Comparison of ENCODE assay signal across 1 cellular context in genomic region chr17:78140169-78141051, GRCh38.
A peak's percentile ranks its signal among the peaks of the same experiment; 100 is the strongest.
TF ChIP-seq lines count a peak whose summit lies in the region.

No MANE protein-coding gene starts in this region.

TF ChIP-seq in HepG2, 621 proteins besides CTCF, POLR2A, EP300 and RAD21 (continued from another document and continues in another):
- TF ChIP-seq, protein P1, sequence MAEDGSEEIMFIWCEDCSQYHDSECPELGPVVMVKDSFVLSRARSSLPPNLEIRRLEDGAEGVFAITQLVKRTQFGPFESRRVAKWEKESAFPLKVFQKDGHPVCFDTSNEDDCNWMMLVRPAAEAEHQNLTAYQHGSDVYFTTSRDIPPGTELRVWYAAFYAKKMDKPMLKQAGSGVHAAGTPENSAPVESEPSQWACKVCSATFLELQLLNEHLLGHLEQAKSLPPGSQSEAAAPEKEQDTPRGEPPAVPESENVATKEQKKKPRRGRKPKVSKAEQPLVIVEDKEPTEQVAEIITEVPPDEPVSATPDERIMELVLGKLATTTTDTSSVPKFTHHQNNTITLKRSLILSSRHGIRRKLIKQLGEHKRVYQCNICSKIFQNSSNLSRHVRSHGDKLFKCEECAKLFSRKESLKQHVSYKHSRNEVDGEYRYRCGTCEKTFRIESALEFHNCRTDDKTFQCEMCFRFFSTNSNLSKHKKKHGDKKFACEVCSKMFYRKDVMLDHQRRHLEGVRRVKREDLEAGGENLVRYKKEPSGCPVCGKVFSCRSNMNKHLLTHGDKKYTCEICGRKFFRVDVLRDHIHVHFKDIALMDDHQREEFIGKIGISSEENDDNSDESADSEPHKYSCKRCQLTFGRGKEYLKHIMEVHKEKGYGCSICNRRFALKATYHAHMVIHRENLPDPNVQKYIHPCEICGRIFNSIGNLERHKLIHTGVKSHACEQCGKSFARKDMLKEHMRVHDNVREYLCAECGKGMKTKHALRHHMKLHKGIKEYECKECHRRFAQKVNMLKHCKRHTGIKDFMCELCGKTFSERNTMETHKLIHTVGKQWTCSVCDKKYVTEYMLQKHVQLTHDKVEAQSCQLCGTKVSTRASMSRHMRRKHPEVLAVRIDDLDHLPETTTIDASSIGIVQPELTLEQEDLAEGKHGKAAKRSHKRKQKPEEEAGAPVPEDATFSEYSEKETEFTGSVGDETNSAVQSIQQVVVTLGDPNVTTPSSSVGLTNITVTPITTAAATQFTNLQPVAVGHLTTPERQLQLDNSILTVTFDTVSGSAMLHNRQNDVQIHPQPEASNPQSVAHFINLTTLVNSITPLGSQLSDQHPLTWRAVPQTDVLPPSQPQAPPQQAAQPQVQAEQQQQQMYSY (CRISPR knock-in tag; IDR thresholded peaks at IDR 0.05), result peak; percentile 95
- TF ChIP-seq LCORL (IDR thresholded peaks at IDR 0.05) (no peak), LCORL (CRISPR knock-in tag; IDR thresholded peaks at IDR 0.05) (peak; percentile 21; the same call in 1 of the 2 replicates), CREB1 (IDR thresholded peaks at IDR 0.05) (peak; percentile 59; the same call in 1 of the 2 replicates), CREB1 (CRISPR knock-in tag; IDR thresholded peaks at IDR 0.05) (no peak), CCAR2 (optimal IDR thresholded peaks at IDR 0.05; ENCODE audit: low read depth, low read length) (peak; percentile 46), ZNF264 (CRISPR knock-in tag; IDR thresholded peaks at IDR 0.05) (no peak), ZFP62 (CRISPR knock-in tag; IDR thresholded peaks at IDR 0.05) (no peak), THAP11 (CRISPR knock-in tag; IDR thresholded peaks at IDR 0.05) (0 out of 2 replicates have a peak, but pooled peaks have one; percentile 40), ZSCAN31 (CRISPR knock-in tag; IDR thresholded peaks at IDR 0.05; ENCODE audit: low read depth) (0 out of 2 replicates have a peak, but pooled peaks have one; percentile 28), CREM (IDR thresholded peaks at IDR 0.05) (peak; percentile 20; the same call in 1 of the 2 replicates), CREM (CRISPR knock-in tag; IDR thresholded peaks at IDR 0.05) (no peak), ZFX (CRISPR knock-in tag; IDR thresholded peaks at IDR 0.05; ENCODE audit: low read depth) (peak; percentile 18; the same call in 1 of the 2 replicates), ZBTB38 (CRISPR knock-in tag; IDR thresholded peaks at IDR 0.05) (peak; percentile 91), HNRNPH1 (optimal IDR thresholded peaks at IDR 0.05; ENCODE audit: low read depth, low read length) (no peak), ZNF350 (CRISPR knock-in tag; IDR thresholded peaks at IDR 0.05; ENCODE audit: borderline replicate concordance, low read depth) (peak; percentile 80), ARID2 (CRISPR knock-in tag; IDR thresholded peaks at IDR 0.05; ENCODE audit: borderline replicate concordance) (no peak), KLF6 (CRISPR knock-in tag; IDR thresholded peaks at IDR 0.05) (no peak), ZNF724P (CRISPR knock-in tag; IDR thresholded peaks at IDR 0.05; ENCODE audit: borderline replicate concordance) (peak; percentile 91), MED1 (CRISPR knock-in tag; IDR thresholded peaks at IDR 0.05) (0 out of 2 replicates have a peak, but pooled peaks have one; percentile 35), MAZ (IDR thresholded peaks at IDR 0.05; ENCODE audit: borderline replicate concordance, low read depth, low read length) (0 out of 2 replicates have a peak, but pooled peaks have one; percentile 46), MAZ (CRISPR knock-in tag; IDR thresholded peaks at IDR 0.05; ENCODE audit: low read depth) (no peak), GATAD1 (CRISPR knock-in tag; IDR thresholded peaks at IDR 0.05) (0 out of 2 replicates have a peak, but pooled peaks have one; percentile 6), ZNF563 (CRISPR knock-in tag; IDR thresholded peaks at IDR 0.05) (0 out of 2 replicates have a peak, but pooled peaks have one; percentile 5), ZNF501 (CRISPR knock-in tag; IDR thresholded peaks at IDR 0.05) (peak; percentile 83; the same call in 1 of the 2 replicates), TCF7 (IDR thresholded peaks at IDR 0.05; ENCODE audit: low read depth) (no peak), HES4 (CRISPR knock-in tag; IDR thresholded peaks at IDR 0.05; ENCODE audit: borderline replicate concordance) (0 out of 2 replicates have a peak, but pooled peaks have one; percentile 34), FUBP1 (CRISPR knock-in tag; IDR thresholded peaks at IDR 0.05; ENCODE audit: borderline replicate concordance) (peak; percentile 33; the same call in 1 of the 2 replicates), STAG1 (CRISPR knock-in tag; IDR thresholded peaks at IDR 0.05) (no peak), CERS6 (CRISPR knock-in tag; IDR thresholded peaks at IDR 0.05) (0 out of 2 replicates have a peak, but pooled peaks have one; percentile 49), SP1 (IDR thresholded peaks at IDR 0.05) (peak; percentile 98), SP1 (CRISPR knock-in tag; IDR thresholded peaks at IDR 0.05) (peak; percentile 98), HMGA1 (CRISPR knock-in tag; conservative IDR thresholded peaks at IDR 0.05) (no peak), XRCC5 (optimal IDR thresholded peaks at IDR 0.05; ENCODE audit: low read length) (peak; percentile 78), ZNF605 (CRISPR knock-in tag; IDR thresholded peaks at IDR 0.05) (peak; percentile 58), THAP9 (CRISPR knock-in tag; IDR thresholded peaks at IDR 0.05; ENCODE audit: borderline replicate concordance) (no peak; the same call in 1 of the 2 replicates), RBFOX2 (IDR thresholded peaks at IDR 0.05; ENCODE audit: low read depth, low read length) (peak; percentile 54), ZBTB20 (CRISPR knock-in tag; IDR thresholded peaks at IDR 0.05; ENCODE audit: borderline replicate concordance, low read depth) (peak; percentile 29; the same call in 1 of the 2 replicates), ZNF670 (CRISPR knock-in tag; IDR thresholded peaks at IDR 0.05; ENCODE audit: borderline replicate concordance) (no peak), KLF12 (CRISPR knock-in tag; IDR thresholded peaks at IDR 0.05; ENCODE audit: borderline replicate concordance) (peak; percentile 93; the same call in 1 of the 2 replicates)
- TF ChIP-seq, protein P2, sequence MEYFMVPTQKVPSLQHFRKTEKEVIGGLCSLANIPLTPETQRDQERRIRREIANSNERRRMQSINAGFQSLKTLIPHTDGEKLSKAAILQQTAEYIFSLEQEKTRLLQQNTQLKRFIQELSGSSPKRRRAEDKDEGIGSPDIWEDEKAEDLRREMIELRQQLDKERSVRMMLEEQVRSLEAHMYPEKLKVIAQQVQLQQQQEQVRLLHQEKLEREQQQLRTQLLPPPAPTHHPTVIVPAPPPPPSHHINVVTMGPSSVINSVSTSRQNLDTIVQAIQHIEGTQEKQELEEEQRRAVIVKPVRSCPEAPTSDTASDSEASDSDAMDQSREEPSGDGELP (IDR thresholded peaks at IDR 0.05; ENCODE audit: borderline replicate concordance, low read depth), result 0 out of 2 replicates have a peak, but pooled peaks have one; percentile 4
- TF ChIP-seq, protein P3, sequence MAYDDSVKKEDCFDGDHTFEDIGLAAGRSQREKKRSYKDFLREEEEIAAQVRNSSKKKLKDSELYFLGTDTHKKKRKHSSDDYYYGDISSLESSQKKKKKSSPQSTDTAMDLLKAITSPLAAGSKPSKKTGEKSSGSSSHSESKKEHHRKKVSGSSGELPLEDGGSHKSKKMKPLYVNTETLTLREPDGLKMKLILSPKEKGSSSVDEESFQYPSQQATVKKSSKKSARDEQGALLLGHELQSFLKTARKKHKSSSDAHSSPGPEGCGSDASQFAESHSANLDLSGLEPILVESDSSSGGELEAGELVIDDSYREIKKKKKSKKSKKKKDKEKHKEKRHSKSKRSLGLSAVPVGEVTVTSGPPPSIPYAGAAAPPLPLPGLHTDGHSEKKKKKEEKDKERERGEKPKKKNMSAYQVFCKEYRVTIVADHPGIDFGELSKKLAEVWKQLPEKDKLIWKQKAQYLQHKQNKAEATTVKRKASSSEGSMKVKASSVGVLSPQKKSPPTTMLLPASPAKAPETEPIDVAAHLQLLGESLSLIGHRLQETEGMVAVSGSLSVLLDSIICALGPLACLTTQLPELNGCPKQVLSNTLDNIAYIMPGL (CRISPR knock-in tag; IDR thresholded peaks at IDR 0.05; ENCODE audit: borderline replicate concordance in 1 of 2, low read depth in 1 of 2), result peak in 1 of 2 experiments; percentile 21; a peak in 1 of 4 replicates
- TF ChIP-seq, protein P4, sequence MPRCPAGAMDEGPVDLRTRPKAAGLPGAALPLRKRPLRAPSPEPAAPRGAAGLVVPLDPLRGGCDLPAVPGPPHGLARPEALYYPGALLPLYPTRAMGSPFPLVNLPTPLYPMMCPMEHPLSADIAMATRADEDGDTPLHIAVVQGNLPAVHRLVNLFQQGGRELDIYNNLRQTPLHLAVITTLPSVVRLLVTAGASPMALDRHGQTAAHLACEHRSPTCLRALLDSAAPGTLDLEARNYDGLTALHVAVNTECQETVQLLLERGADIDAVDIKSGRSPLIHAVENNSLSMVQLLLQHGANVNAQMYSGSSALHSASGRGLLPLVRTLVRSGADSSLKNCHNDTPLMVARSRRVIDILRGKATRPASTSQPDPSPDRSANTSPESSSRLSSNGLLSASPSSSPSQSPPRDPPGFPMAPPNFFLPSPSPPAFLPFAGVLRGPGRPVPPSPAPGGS (CRISPR knock-in tag; IDR thresholded peaks at IDR 0.05), result peak; percentile 65; the same call in 1 of the 2 replicates
- TF ChIP-seq, protein P5, sequence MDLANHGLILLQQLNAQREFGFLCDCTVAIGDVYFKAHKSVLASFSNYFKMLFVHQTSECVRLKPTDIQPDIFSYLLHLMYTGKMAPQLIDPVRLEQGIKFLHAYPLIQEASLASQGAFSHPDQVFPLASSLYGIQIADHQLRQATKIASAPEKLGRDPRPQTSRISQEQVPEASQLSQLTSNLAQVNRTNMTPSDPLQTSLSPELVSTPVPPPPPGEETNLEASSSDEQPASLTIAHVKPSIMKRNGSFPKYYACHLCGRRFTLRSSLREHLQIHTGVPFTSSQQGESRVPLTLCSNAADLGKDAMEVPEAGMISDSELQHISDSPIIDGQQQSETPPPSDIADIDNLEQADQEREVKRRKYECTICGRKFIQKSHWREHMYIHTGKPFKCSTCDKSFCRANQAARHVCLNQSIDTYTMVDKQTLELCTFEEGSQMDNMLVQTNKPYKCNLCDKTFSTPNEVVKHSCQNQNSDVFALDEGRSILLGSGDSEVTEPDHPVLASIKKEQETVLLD (CRISPR knock-in tag; IDR thresholded peaks at IDR 0.05; ENCODE audit: low read depth), result no peak
- TF ChIP-seq, protein P6, sequence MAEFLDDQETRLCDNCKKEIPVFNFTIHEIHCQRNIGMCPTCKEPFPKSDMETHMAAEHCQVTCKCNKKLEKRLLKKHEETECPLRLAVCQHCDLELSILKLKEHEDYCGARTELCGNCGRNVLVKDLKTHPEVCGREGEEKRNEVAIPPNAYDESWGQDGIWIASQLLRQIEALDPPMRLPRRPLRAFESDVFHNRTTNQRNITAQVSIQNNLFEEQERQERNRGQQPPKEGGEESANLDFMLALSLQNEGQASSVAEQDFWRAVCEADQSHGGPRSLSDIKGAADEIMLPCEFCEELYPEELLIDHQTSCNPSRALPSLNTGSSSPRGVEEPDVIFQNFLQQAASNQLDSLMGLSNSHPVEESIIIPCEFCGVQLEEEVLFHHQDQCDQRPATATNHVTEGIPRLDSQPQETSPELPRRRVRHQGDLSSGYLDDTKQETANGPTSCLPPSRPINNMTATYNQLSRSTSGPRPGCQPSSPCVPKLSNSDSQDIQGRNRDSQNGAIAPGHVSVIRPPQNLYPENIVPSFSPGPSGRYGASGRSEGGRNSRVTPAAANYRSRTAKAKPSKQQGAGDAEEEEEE (CRISPR knock-in tag; IDR thresholded peaks at IDR 0.05; ENCODE audit: borderline replicate concordance), result peak; percentile 28; the same call in 1 of the 2 replicates
